In the genomic region with DNA sequence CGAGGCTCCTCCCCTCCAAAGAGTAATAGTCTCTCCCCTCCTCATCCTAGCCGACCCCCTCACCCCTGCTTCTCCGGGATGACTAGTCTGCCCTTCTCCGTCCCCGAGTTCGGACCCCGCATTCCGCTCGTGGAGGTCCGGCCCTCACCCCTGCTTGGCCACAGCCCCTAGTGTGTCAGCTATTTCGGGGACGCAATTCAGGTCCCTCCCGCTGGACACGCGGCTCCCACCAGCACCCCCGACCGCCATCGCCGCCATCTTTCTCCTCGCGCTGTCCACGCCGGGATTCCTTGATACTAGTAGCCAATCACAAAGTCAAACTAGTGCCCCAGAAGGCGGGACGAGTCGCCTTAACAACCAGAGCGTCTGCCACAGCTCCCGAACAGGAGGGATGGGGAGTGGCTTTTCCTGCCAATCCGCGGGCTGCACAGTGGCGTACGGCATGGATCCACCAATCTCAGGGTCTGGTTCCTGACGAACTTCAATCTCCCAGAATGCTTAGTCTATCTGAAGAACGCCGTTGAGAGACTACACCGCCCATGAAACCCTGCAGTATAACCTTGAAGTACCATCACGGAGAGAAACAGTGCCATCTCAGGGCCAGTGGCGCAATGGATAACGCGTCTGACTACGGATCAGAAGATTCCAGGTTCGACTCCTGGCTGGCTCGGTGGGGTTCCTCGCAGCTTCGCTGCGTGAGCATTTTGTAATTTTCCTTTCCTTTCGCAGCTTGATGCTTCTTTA, we compare ENCODE assay signal across 1 cellular context.
TF ChIP-seq lines count a peak whose summit lies in the region.

A gene (minus strand): TSS at position 273 of the 744 bp plus-strand sequence. CDS start 15 bp downstream, at position 258.

TF ChIP-seq in A549, 52 proteins besides CTCF, POLR2A, EP300 and RAD21 (continued from another document):
- TF ChIP-seq, protein P1, sequence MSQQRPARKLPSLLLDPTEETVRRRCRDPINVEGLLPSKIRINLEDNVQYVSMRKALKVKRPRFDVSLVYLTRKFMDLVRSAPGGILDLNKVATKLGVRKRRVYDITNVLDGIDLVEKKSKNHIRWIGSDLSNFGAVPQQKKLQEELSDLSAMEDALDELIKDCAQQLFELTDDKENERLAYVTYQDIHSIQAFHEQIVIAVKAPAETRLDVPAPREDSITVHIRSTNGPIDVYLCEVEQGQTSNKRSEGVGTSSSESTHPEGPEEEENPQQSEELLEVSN (IDR thresholded peaks at IDR 0.05; ENCODE audit: borderline replicate concordance, low read depth) = no peak
- TF ChIP-seq ZFP36 (IDR thresholded peaks at IDR 0.05; ENCODE audit: borderline replicate concordance, partially characterized antibody) (no peak), HEYL (CRISPR knock-in tag; IDR thresholded peaks at IDR 0.05) (no peak), RCOR1 (IDR thresholded peaks at IDR 0.05; ENCODE audit: low read depth, low read length) (no peak), ZNF302 (CRISPR knock-in tag; IDR thresholded peaks at IDR 0.05) (no peak), CHD2 (IDR thresholded peaks at IDR 0.05; ENCODE audit: low read length, partially characterized antibody) (no peak), FOSB (CRISPR knock-in tag; IDR thresholded peaks at IDR 0.05) (no peak), CBX2 (IDR thresholded peaks at IDR 0.05; ENCODE audit: borderline replicate concordance, low read depth) (no peak), FOXS1 (CRISPR knock-in tag; IDR thresholded peaks at IDR 0.05) (no peak), KDM5A (IDR thresholded peaks at IDR 0.05) (peak; percentile 84), CBX8 (IDR thresholded peaks at IDR 0.05) (no peak), RARB (CRISPR knock-in tag; IDR thresholded peaks at IDR 0.05) (no peak), GATA3 (IDR thresholded peaks at IDR 0.05; ENCODE audit: borderline replicate concordance) (peak; percentile 22; the same call in 1 of the 2 replicates), CEBPB (IDR thresholded peaks at IDR 0.05) (peak; percentile 28 to 78; a peak in 2 of 4 replicates), HOXA7 (CRISPR knock-in tag; IDR thresholded peaks at IDR 0.05) (no peak), EHMT2 (IDR thresholded peaks at IDR 0.05; ENCODE audit: low read depth) (no peak), FOSL2 (IDR thresholded peaks at IDR 0.05) (no peak), FOSL2 (CRISPR knock-in tag; IDR thresholded peaks at IDR 0.05) (no peak), POLR2AphosphoS2 (conservative IDR thresholded peaks at IDR 0.05; ENCODE audit: low read length) (peak; percentile 77; the same call in 1 of the 2 replicates), MYC (IDR thresholded peaks at IDR 0.05; ENCODE audit: borderline replicate concordance, low read length) (peak; percentile 85), EHF (CRISPR knock-in tag; IDR thresholded peaks at IDR 0.05) (no peak), HDAC2 (IDR thresholded peaks at IDR 0.05) (no peak), TFCP2L1 (CRISPR knock-in tag; IDR thresholded peaks at IDR 0.05) (no peak), BHLHE40 (IDR thresholded peaks at IDR 0.05; ENCODE audit: low read depth, low read length) (no peak)
- TF ChIP-seq, protein P2, sequence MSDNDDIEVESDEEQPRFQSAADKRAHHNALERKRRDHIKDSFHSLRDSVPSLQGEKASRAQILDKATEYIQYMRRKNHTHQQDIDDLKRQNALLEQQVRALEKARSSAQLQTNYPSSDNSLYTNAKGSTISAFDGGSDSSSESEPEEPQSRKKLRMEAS (IDR thresholded peaks at IDR 0.05) = peak; percentile 90
- TF ChIP-seq, protein P3, sequence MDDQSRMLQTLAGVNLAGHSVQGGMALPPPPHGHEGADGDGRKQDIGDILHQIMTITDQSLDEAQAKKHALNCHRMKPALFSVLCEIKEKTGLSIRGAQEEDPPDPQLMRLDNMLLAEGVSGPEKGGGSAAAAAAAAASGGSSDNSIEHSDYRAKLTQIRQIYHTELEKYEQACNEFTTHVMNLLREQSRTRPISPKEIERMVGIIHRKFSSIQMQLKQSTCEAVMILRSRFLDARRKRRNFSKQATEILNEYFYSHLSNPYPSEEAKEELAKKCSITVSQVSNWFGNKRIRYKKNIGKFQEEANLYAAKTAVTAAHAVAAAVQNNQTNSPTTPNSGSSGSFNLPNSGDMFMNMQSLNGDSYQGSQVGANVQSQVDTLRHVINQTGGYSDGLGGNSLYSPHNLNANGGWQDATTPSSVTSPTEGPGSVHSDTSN (IDR thresholded peaks at IDR 0.05) = peak; percentile 32; the same call in 1 of the 2 replicates
- TF ChIP-seq, protein P4, sequence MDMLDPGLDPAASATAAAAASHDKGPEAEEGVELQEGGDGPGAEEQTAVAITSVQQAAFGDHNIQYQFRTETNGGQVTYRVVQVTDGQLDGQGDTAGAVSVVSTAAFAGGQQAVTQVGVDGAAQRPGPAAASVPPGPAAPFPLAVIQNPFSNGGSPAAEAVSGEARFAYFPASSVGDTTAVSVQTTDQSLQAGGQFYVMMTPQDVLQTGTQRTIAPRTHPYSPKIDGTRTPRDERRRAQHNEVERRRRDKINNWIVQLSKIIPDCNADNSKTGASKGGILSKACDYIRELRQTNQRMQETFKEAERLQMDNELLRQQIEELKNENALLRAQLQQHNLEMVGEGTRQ (IDR thresholded peaks at IDR 0.05) = no peak
- TF ChIP-seq, protein P5, sequence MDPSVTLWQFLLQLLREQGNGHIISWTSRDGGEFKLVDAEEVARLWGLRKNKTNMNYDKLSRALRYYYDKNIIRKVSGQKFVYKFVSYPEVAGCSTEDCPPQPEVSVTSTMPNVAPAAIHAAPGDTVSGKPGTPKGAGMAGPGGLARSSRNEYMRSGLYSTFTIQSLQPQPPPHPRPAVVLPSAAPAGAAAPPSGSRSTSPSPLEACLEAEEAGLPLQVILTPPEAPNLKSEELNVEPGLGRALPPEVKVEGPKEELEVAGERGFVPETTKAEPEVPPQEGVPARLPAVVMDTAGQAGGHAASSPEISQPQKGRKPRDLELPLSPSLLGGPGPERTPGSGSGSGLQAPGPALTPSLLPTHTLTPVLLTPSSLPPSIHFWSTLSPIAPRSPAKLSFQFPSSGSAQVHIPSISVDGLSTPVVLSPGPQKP (IDR thresholded peaks at IDR 0.05; ENCODE audit: low read depth, low read length) = no peak
- TF ChIP-seq, protein P6, sequence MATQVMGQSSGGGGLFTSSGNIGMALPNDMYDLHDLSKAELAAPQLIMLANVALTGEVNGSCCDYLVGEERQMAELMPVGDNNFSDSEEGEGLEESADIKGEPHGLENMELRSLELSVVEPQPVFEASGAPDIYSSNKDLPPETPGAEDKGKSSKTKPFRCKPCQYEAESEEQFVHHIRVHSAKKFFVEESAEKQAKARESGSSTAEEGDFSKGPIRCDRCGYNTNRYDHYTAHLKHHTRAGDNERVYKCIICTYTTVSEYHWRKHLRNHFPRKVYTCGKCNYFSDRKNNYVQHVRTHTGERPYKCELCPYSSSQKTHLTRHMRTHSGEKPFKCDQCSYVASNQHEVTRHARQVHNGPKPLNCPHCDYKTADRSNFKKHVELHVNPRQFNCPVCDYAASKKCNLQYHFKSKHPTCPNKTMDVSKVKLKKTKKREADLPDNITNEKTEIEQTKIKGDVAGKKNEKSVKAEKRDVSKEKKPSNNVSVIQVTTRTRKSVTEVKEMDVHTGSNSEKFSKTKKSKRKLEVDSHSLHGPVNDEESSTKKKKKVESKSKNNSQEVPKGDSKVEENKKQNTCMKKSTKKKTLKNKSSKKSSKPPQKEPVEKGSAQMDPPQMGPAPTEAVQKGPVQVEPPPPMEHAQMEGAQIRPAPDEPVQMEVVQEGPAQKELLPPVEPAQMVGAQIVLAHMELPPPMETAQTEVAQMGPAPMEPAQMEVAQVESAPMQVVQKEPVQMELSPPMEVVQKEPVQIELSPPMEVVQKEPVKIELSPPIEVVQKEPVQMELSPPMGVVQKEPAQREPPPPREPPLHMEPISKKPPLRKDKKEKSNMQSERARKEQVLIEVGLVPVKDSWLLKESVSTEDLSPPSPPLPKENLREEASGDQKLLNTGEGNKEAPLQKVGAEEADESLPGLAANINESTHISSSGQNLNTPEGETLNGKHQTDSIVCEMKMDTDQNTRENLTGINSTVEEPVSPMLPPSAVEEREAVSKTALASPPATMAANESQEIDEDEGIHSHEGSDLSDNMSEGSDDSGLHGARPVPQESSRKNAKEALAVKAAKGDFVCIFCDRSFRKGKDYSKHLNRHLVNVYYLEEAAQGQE (IDR thresholded peaks at IDR 0.05) = no peak
